In the genomic region with DNA sequence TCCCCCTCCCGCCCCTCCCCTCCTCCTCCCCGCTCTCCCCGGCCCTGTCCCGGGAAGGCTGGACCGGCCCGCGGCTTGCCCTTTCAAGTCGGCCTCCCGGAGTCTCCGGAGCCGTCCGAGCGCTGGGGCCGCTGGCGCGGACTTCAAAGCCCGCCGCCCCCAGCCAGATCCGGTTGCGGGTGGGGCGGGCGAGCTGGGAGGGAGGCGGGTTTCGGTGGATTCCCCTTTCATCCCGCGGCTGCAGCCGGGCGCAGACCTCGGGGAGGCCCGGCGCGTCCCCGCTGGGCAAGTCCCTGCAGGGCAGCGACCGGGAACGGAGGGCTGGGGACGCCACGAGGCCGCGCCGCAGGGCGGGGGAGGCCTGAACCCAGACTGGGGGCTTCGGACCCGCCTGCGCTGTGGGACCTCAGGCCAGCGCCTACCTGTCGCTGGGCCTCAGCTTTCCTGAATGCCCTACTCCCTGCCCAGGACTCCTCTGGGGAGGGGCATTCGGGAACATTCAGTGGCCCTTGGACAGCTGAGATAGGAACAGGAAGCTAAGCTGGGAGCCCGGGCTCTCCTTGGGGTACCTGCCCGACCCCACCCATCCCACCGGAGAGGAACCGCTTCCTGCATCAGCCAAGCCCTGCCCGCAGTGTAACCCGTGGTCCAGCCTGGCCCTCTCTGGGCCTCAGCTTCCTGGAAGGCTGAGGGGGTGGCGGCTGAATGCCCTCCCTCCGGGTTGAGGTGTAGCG, we compare ENCODE assay signal across 9 cellular contexts. TPM values are rescaled to one million over a fixed set of nuclear protein-coding genes. Genes with fewer than 3 reads are reported as not detected.
DNase-seq lines count a peak whose midpoint lies in the region; ATAC-seq and TF ChIP-seq lines count a peak whose summit lies in the region.
"Had no signal": no experiment of that assay in that cellular context is flagged by ENCODE, and none has a peak within 500 bp of the region (broad histone marks: within the 10 kb centered on the region; RNA-seq: fewer than 3 reads in every experiment).

No MANE protein-coding gene starts in this region.

- no peaks in the 10 kb centered on the region for H4K20me1 ChIP-seq in MM.1S (ENCODE audit: insufficient read depth, low read length)

- no peaks in the 10 kb centered on the region for H3K9me3 Mint-ChIP-seq in CD8-positive, alpha-beta T cell

- peaks cover 16% of the 10 kb centered on the region for H3K4me1 Mint-ChIP-seq in CD8-positive, alpha-beta T cell (ENCODE audit: low read depth)

- in situ Hi-C loops in KBM-7 (cut with MboI; ENCODE audit: low pct_unique_long_range_greater_than_20kb, low sequenced_read_pairs) = no loop called here

- H3K9ac ChIP-seq in MM.1S (ENCODE audit: low read length) = no peak overlapping the region
- H3K9ac ChIP-seq in colonic mucosa (ENCODE audit: low read depth in 2 of 2, low read length in 2 of 2) = peak overlapping the region; percentile 61 to 64

- no peaks in the 10 kb centered on the region for H3K27me3 Mint-ChIP-seq in CD8-positive, alpha-beta T cell (ENCODE audit: low read depth)

- WGBS in tibial nerve, 2 donors = 7 to 8% methylated on average over 18 to 25 of the region's 57 CpGs

- no peak overlapping the region for H3K27ac Mint-ChIP-seq in CD8-positive, alpha-beta T cell

- peak overlapping the region; percentile 32 for H3K4me3 ChIP-seq in CD8-positive, alpha-beta T cell (ENCODE audit: low read depth, low read length)
- H3K4me3 ChIP-seq in MM.1S (ENCODE audit: low read length) (no peak overlapping the region; the same call in 1 of the 2 replicates), colonic mucosa (peak overlapping the region; percentile 34), tibial nerve (peak overlapping the region; percentile 41 to 59 (median 52))

- intact Hi-C loops in CD8-positive, alpha-beta T cell (cut with DNase I, micrococcal nuclease) = no loop called here
- intact Hi-C loops in colonic mucosa (cut with DNase I) = no loop called here

- no peak overlapping the region for H2AFZ ChIP-seq in MM.1S (ENCODE audit: low read length)

- TF ChIP-seq CTCF in CD8-positive, alpha-beta T cell (IDR thresholded peaks at IDR 0.05) = no peak
- TF ChIP-seq CTCF in MM.1S (IDR thresholded peaks at IDR 0.05; ENCODE audit: low read length) (no peak), colonic mucosa (IDR thresholded peaks at IDR 0.05) (no peak), tibial nerve (IDR thresholded peaks at IDR 0.05) (no peak)

- peak; percentile 60 for ATAC-seq in CD8-positive, alpha-beta T cell
- no peak for ATAC-seq in GM19351 (IDR thresholded peaks at IDR 0.05; ENCODE audit: unreplicated experiment)

- H3K36me3 ChIP-seq in CD8-positive, alpha-beta T cell (ENCODE audit: insufficient read depth, low read length) = no peaks in the 10 kb centered on the region
- H3K36me3 ChIP-seq in MM.1S (replicated peaks; ENCODE audit: insufficient read depth, low read length) (no peaks in the 10 kb centered on the region), colonic mucosa (no peaks in the 10 kb centered on the region), tibial nerve (no peaks in the 10 kb centered on the region)

- peak overlapping the region; percentile 73 for H3K4me3 Mint-ChIP-seq in CD8-positive, alpha-beta T cell

- H3K27me3 ChIP-seq in CD8-positive, alpha-beta T cell (ENCODE audit: insufficient read depth, low read length) = no peaks in the 10 kb centered on the region
- H3K27me3 ChIP-seq in MM.1S (replicated peaks; ENCODE audit: insufficient read depth, low read length) (peaks cover 6% of the 10 kb centered on the region), colonic mucosa (no peaks in the 10 kb centered on the region), tibial nerve (no peaks in the 10 kb centered on the region)

- CTCF ChIA-PET in CD8-positive, alpha-beta T cell (lab: Charles Lee) = interaction anchor here (0.6 to 2.6 kb wide), 4 partner anchors 10 to 459 kb away, joined by 3 to 7 read pairs (median 3); no protein-coding TSS in a partner anchor

- H3K4me1 ChIP-seq in CD8-positive, alpha-beta T cell (ENCODE audit: insufficient read depth, low read length) = peaks cover 14% of the 10 kb centered on the region
- H3K4me1 ChIP-seq in MM.1S (ENCODE audit: low read length) (no peaks in the 10 kb centered on the region), colonic mucosa (peaks cover 5% of the 10 kb centered on the region), tibial nerve (peaks cover 0 to 45% (median 16%) of the 10 kb centered on the region in 4 donors)

- DNase-seq in CD8-positive, alpha-beta T cell = peak in 4 of 7 experiments; percentile 19 to 62 (median 34)
- DNase-seq in MM.1S (no peak), colonic mucosa (peak; percentile 77), lung microvascular endothelial cell (ENCODE audit: low read depth in 2 of 2) (peak; percentile 45 to 52), tibial nerve (ENCODE audit: low spot score in 2 of 2) (no peak), KBM-7 (no peak), NCI-H2171 (lab: John Stamatoyannopoulos, UW) (no peak)

- peak overlapping the region; percentile 43 for H3K4me2 ChIP-seq in MM.1S (ENCODE audit: low read depth, low read length)

- H3K9me3 ChIP-seq in CD8-positive, alpha-beta T cell (ENCODE audit: low read length) = no peaks in the 10 kb centered on the region
- H3K9me3 ChIP-seq in MM.1S (replicated peaks; ENCODE audit: insufficient read depth, low read length) (no peaks in the 10 kb centered on the region), colonic mucosa (no peaks in the 10 kb centered on the region), tibial nerve (no peaks in the 10 kb centered on the region)

- H3F3A ChIP-seq in MM.1S (ENCODE audit: insufficient read depth, low read length) = no peaks in the 10 kb centered on the region

- no peaks in the 10 kb centered on the region for H3K9me2 ChIP-seq in MM.1S (replicated peaks; ENCODE audit: insufficient read depth, low read length)

- no peak for TF ChIP-seq POLR2A in tibial nerve (IDR thresholded peaks at IDR 0.05)

- no peaks in the 10 kb centered on the region for H3K79me2 ChIP-seq in MM.1S (ENCODE audit: low read length)

- no peak for TF ChIP-seq EP300 in tibial nerve (IDR thresholded peaks at IDR 0.05)

- no peaks in the 10 kb centered on the region for H3K36me3 Mint-ChIP-seq in CD8-positive, alpha-beta T cell

- H3K27ac ChIP-seq in CD8-positive, alpha-beta T cell (ENCODE audit: low read depth, low read length) = no peak overlapping the region
- no peak overlapping the region for H3K27ac ChIP-seq in MM.1S (ENCODE audit: low read length)
- H3K27ac ChIP-seq in colonic mucosa = peak overlapping the region; percentile 79
- H3K27ac ChIP-seq in tibial nerve = peak overlapping the region; percentile 85 to 94 (median 91)

- POLR2A ChIA-PET in CD8-positive, alpha-beta T cell (lab: Charles Lee) = no interaction called here

RNA-seq across cellular contexts. Expression of a gene that starts 23.4 kb away (rescaled TPM):
- total RNA-seq in CD8-positive, alpha-beta T cell = under 1 TPM in 1 of 2 experiments, not detected in 1; 0.19 TPM
- total RNA-seq in colonic mucosa (not detected), lung microvascular endothelial cell (not detected in 2 replicates), tibial nerve (1 to 10 TPM in 3 of 4 donors, under 1 TPM in 1; 0.90 to 1.7 (median 1.3) TPM)
- total RNA-seq: glomerular endothelial cell had no signal

RNA-seq across cellular contexts. Expression of a gene that starts 28.4 kb away (rescaled TPM):
- total RNA-seq in CD8-positive, alpha-beta T cell = 10 to 100 TPM; 48.1 to 51.1 TPM
- 10 to 100 TPM; 25.3 to 50.2 TPM for total RNA-seq in colonic mucosa
- 19.4 and 22.4 TPM in 2 replicates for total RNA-seq in lung microvascular endothelial cell
- 10 to 100 TPM; 23.9 to 30.6 (median 27.5) TPM for total RNA-seq in tibial nerve

RNA-seq across cellular contexts. Expression of a gene that starts 44.4 kb away (rescaled TPM):
- 10 to 100 TPM; 39.9 to 42.0 TPM for total RNA-seq in CD8-positive, alpha-beta T cell
- total RNA-seq in colonic mucosa (10 to 100 TPM; 15.8 to 18.5 TPM), lung microvascular endothelial cell (9.6 and 13.5 TPM in 2 replicates), tibial nerve (10 to 100 TPM; 14.9 to 25.5 (median 22.4) TPM)

Comparison
In these comparisons a context has a peak if more than half of its experiments do, and no peak if none do; other contexts are left out.
1. DNase-seq: peak in CD8-positive, alpha-beta T cell (4 of 7), colonic mucosa (single experiment) and lung microvascular endothelial cell (2 of 2); none in MM.1S (single experiment), tibial nerve (0 of 2), KBM-7 (single experiment) and NCI-H2171 (single experiment).
2. H3K27ac ChIP-seq: peak in colonic mucosa (single experiment) and tibial nerve (4 of 4); none in CD8-positive, alpha-beta T cell (single experiment) and MM.1S (single experiment).